ENCODE assay signal across 1 cellular context in the genomic region with DNA sequence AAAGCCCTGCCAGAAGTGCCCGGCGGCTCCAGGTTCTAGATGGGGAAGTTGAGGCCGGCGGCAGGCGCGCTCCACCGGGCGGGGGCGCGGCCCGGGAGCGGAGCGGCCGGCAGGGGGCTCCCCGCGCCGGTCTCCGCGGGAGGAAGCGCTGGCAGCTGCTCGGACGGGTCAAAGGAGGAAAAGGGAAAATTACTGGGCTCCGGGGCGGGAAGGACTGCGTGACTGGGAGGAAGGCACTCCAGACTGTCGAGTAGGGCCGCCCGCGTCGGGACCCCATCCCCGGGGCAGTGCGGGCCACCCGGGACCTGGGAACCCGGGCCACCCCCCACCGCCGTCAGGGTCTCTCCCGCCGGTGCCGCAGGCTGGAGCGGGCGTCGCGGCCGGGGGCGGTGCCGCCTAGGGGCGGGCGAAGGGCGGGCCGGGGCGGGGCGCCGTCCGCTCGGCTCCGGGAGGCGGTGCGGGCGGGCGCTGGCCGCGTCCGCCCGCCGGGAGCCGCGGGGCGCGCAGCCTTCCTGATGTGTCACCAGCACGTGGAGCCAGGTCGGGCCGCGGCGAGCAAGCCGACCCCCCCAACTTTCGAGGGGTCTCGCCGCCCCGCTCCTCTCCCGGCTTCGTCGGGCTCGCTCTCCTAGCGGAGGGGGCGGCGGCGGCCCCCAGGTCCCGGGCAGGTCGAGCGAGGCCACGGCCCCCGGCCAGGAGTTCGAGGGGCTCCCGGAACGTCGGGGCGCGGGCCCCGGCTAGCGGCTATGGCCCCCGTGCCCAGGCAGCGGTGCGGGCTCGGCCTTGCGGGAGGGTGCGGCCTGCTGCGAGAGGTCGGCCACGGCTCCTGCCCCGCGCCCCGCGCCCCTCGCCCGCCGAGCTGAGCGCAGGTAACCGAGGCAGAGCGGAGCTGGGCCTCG.
TF ChIP-seq lines count a peak whose summit lies in the region.

No MANE protein-coding gene starts in this region.

TF ChIP-seq in A549, 52 proteins besides CTCF, POLR2A, EP300 and RAD21 (continued from another document):
- TF ChIP-seq EHMT2 (IDR thresholded peaks at IDR 0.05; ENCODE audit: low read depth), result no peak
- TF ChIP-seq KDM5A (IDR thresholded peaks at IDR 0.05), result no peak
- TF ChIP-seq HOXB13 (CRISPR knock-in tag; IDR thresholded peaks at IDR 0.05; ENCODE audit: low read depth), result peak; percentile 77; the same call in 1 of the 2 replicates
- TF ChIP-seq HOXB5 (CRISPR knock-in tag; IDR thresholded peaks at IDR 0.05), result peak; percentile 91
- no peak for TF ChIP-seq BHLHE40 (IDR thresholded peaks at IDR 0.05; ENCODE audit: low read depth, low read length)
- no peak for TF ChIP-seq REST (IDR thresholded peaks at IDR 0.05)
- no peak for TF ChIP-seq CHD2 (IDR thresholded peaks at IDR 0.05; ENCODE audit: low read length, partially characterized antibody)
- 0 out of 2 replicates have a peak, but pooled peaks have one; percentile 45 for TF ChIP-seq NPAS2 (CRISPR knock-in tag; IDR thresholded peaks at IDR 0.05; ENCODE audit: borderline replicate concordance)
- TF ChIP-seq RARB (CRISPR knock-in tag; IDR thresholded peaks at IDR 0.05), result no peak
- no peak for TF ChIP-seq HDAC2 (IDR thresholded peaks at IDR 0.05)
- no peak for TF ChIP-seq ZC3H11A (IDR thresholded peaks at IDR 0.05)
- TF ChIP-seq ZSCAN20 (CRISPR knock-in tag; IDR thresholded peaks at IDR 0.05), result 0 out of 2 replicates have a peak, but pooled peaks have one; percentile 57
- no peak for TF ChIP-seq PBX3 (IDR thresholded peaks at IDR 0.05)
- no peak for TF ChIP-seq SREBF2 (IDR thresholded peaks at IDR 0.05)
- no peak for TF ChIP-seq TFCP2L1 (CRISPR knock-in tag; IDR thresholded peaks at IDR 0.05)
- TF ChIP-seq MAX (IDR thresholded peaks at IDR 0.05), result peak; percentile 98
